In the genomic region with DNA sequence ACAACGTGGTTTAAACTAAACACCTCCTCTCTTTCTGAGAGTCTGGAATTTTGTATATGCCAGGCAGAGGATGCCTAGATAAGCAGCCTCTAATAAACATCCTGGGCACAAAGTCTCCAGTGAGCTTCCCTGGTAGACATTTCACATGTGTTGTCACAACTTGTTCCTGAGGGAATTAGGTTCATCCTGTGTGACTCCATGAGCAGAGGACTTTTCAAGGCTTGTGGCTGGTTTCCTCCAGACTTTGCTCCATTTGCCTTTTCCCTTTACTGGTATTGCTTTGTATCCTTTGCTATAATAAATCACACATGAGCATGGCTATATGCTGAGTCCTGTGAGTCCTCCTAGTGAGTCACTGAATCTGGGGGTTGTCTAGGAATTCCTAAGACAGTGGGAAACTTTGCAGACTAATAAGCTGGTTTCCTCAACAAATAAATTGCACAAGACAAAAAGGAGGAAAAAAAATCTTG, we compare ENCODE assay signal across 1 cellular context.
TF ChIP-seq lines count a peak whose summit lies in the region.

No MANE protein-coding gene starts in this region.

TF ChIP-seq in H1, 55 proteins besides CTCF, POLR2A, EP300 and RAD21:
- no peak for TF ChIP-seq NANOG (IDR thresholded peaks at IDR 0.05; ENCODE audit: insufficient read depth, low read depth, low read length, poor library complexity, severe bottlenecking)
- no peak for TF ChIP-seq ASH2L (IDR thresholded peaks at IDR 0.05; ENCODE audit: low read length)
- TF ChIP-seq CREB1 (IDR thresholded peaks at IDR 0.05) = no peak
- TF ChIP-seq NRF1 (IDR thresholded peaks at IDR 0.05; ENCODE audit: low read depth, low read length) = no peak
- TF ChIP-seq GABPA (IDR thresholded peaks at IDR 0.05; ENCODE audit: borderline replicate concordance, insufficient read depth, low read length) = no peak
- no peak for TF ChIP-seq CHD1 (IDR thresholded peaks at IDR 0.05; ENCODE audit: low read depth, low read length)
- no peak for TF ChIP-seq TBP (IDR thresholded peaks at IDR 0.05; ENCODE audit: low read depth, low read length)
- no peak for TF ChIP-seq BRCA1 (IDR thresholded peaks at IDR 0.05; ENCODE audit: low read depth, low read length)
- no peak for TF ChIP-seq POLR2AphosphoS5 (IDR thresholded peaks at IDR 0.05; ENCODE audit: low read depth, low read length)
- TF ChIP-seq TAF1 (IDR thresholded peaks at IDR 0.05; ENCODE audit: low read depth, low read length) = no peak
- TF ChIP-seq RXRA (IDR thresholded peaks at IDR 0.05; ENCODE audit: insufficient read depth, low read depth, low read length) = no peak
- TF ChIP-seq CEBPB (IDR thresholded peaks at IDR 0.05; ENCODE audit: low read depth, low read length) = no peak
- no peak for TF ChIP-seq JUN (IDR thresholded peaks at IDR 0.05; ENCODE audit: low read depth, low read length)
- no peak for TF ChIP-seq KDM4A (IDR thresholded peaks at IDR 0.05; ENCODE audit: low read depth, low read length, severe bottlenecking)
